ENCODE assay signal across 19 cellular contexts in the genomic region with DNA sequence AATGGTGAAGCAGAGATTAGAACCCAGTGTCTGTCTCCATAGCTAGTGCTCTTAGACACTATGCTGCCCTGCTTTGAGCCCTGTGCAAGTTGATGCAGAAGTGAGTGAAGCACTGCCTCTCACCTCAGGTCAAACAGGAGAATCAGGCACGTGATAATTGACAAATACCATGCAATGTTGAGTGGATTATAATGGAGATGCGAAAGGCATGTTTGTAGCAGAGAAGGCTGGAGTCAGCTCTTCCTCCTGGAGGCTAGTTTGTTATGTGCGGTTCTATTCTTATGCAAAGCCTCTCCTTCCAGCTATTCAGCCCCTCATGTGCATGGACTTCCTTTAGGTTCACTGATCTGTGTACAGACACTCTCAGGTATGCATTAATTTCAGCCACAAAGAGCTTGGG.
"Had no signal": no experiment of that assay in that cellular context is flagged by ENCODE, and none has a peak within 500 bp of the region (broad histone marks: within the 10 kb centered on the region; RNA-seq: fewer than 3 reads in every experiment).

No MANE protein-coding gene starts in this region.

- H3K27me3 ChIP-seq: esophagus muscularis mucosa, hepatocyte, tibial nerve, uterus had no signal

- H3K4me3 Mint-ChIP-seq: activated naive CD8-positive, alpha-beta T cell treated with anti-CD3 and anti-CD28 coated beads for 36 hours; brain; stimulated activated naive B cell treated with anti-CD40 and anti-IgM and Interleukin-4, amounts not matched to agents 10 μg/mL and 1 μg/mL and 100 μg/mL, for 72 hours; T-helper 2 cell treated with Interferon-gamma antibody and Interleukin-4, amounts not matched to agents 5 μg/mL and 100 μg/mL, for 36 hours had no signal

- H3K9me3 ChIP-seq: uterus had no signal

- H3K4me1 ChIP-seq: esophagus muscularis mucosa, tibial nerve, uterus had no signal

- H3K27ac ChIP-seq: coronary artery, esophagus muscularis mucosa, hepatocyte, tibial nerve, uterus had no signal

- H3K27ac Mint-ChIP-seq: activated naive CD8-positive, alpha-beta T cell treated with anti-CD3 and anti-CD28 coated beads for 36 hours; brain; stimulated activated naive B cell treated with anti-CD40 and anti-IgM and Interleukin-4, amounts not matched to agents 10 μg/mL and 1 μg/mL and 100 μg/mL, for 72 hours; T-helper 2 cell treated with Interferon-gamma antibody and Interleukin-4, amounts not matched to agents 5 μg/mL and 100 μg/mL, for 36 hours had no signal

- H3K36me3 Mint-ChIP-seq: activated naive CD8-positive, alpha-beta T cell treated with anti-CD3 and anti-CD28 coated beads for 36 hours; brain; stimulated activated naive B cell treated with anti-CD40 and anti-IgM and Interleukin-4, amounts not matched to agents 10 μg/mL and 1 μg/mL and 100 μg/mL, for 72 hours had no signal

- H3K36me3 ChIP-seq: esophagus muscularis mucosa, tibial nerve, uterus had no signal

- DNase-seq: activated CD4-positive, alpha-beta T cell treated with anti-CD3 and anti-CD28 coated beads, Interleukin-2, amount 50 U/mL, for 1 hour; activated CD8-positive, alpha-beta memory T cell treated with anti-CD3 and anti-CD28 coated beads for 24 hours; activated gamma-delta T cell treated with Interleukin-2 at 50 U/mL for 16 hours; activated naive CD8-positive, alpha-beta T cell treated with anti-CD3 and anti-CD28 coated beads for 36 hours; amygdala; central memory CD4-positive, alpha-beta T cell; left colon; midbrain; stimulated activated CD4-positive, alpha-beta T cell treated with anti-CD3 and anti-CD28 coated beads, Interleukin-2, amount 100 ng/mL, for 24 hours; stimulated activated naive B cell treated with anti-CD40 and anti-IgM and Interleukin-4, amounts not matched to agents 10 μg/mL and 1 μg/mL and 100 μg/mL, for 72 hours; uterus had no signal

- ATAC-seq: activated CD4-positive, CD25-positive, alpha-beta regulatory T cell treated with anti-CD3 and anti-CD28 coated beads, Interleukin-2, amount 50 U/mL, for 24 hours; left colon; stimulated activated naive B cell treated with anti-CD40 and anti-IgM and Interleukin-4, amounts not matched to agents 10 μg/mL and 1 μg/mL and 100 μg/mL, for 72 hours had no signal

- H3K9me3 Mint-ChIP-seq: stimulated activated naive B cell treated with anti-CD40 and anti-IgM and Interleukin-4, amounts not matched to agents 10 μg/mL and 1 μg/mL and 100 μg/mL, for 72 hours; T-helper 2 cell treated with Interferon-gamma antibody and Interleukin-4, amounts not matched to agents 5 μg/mL and 100 μg/mL, for 36 hours had no signal

- H3K4me3 ChIP-seq: coronary artery, esophagus muscularis mucosa, hepatocyte, lung, tibial nerve, uterus had no signal

- H3K27me3 Mint-ChIP-seq: activated naive CD8-positive, alpha-beta T cell treated with anti-CD3 and anti-CD28 coated beads for 36 hours; brain; stimulated activated naive B cell treated with anti-CD40 and anti-IgM and Interleukin-4, amounts not matched to agents 10 μg/mL and 1 μg/mL and 100 μg/mL, for 72 hours had no signal

- H3K4me1 Mint-ChIP-seq: activated naive CD8-positive, alpha-beta T cell treated with anti-CD3 and anti-CD28 coated beads for 36 hours; stimulated activated naive B cell treated with anti-CD40 and anti-IgM and Interleukin-4, amounts not matched to agents 10 μg/mL and 1 μg/mL and 100 μg/mL, for 72 hours had no signal
